In genomic region chr20:18653736-18654447, GRCh38 we compare ENCODE assay signal across 21 cellular contexts.
DNase-seq lines count a peak whose midpoint lies in the region; ATAC-seq, FAIRE-seq and TF ChIP-seq lines count a peak whose summit lies in the region.
"Had no signal": no experiment of that assay in that cellular context is flagged by ENCODE, and none has a peak within 500 bp of the region (broad histone marks: within the 10 kb centered on the region; RNA-seq: fewer than 3 reads in every experiment).

No MANE protein-coding gene starts in this region.

- DNase-seq in HepG2 (ENCODE audit: low spot score) (no peak), right lobe of liver (no peak), K562 (ENCODE audit: extremely low read depth in 1 of 4, low spot score in 3 of 4) (no peak), C1 segment of cervical spinal cord (lab: John Stamatoyannopoulos, UW) (no peak), NCI-H1694 (lab: John Stamatoyannopoulos, UW) (no peak), kidney glomerular epithelial cell (lab: John Stamatoyannopoulos, UW) (no peak)
- DNase-seq: 8988T; Caco-2; CD4-positive, CD25-positive, alpha-beta regulatory T cell; CD8-positive, alpha-beta T cell; DMS53; DMS79 treated with DMSO at 0.1 percent for 48 hours; GF-D8; GOT3; HFFc6 had no signal

- no peaks in the 10 kb centered on the region for H3K79me2 ChIP-seq in HepG2 (ENCODE audit: insufficient read depth, low read length)
- no peaks in the 10 kb centered on the region for H3K79me2 ChIP-seq in K562 (ENCODE audit: control insufficient read depth, insufficient read depth, low read length)

- intact Hi-C loops in HepG2 (cut with micrococcal nuclease; ENCODE audit: unreplicated experiment), result loop anchor here (2.0 kb wide), 1 partner anchor 17 kb away; no protein-coding TSS in a partner anchor
- intact Hi-C loops in right lobe of liver (cut with DNase I), result no loop called here
- intact Hi-C loops in K562 (cut with micrococcal nuclease), result no loop called here

- BruUV-seq in HepG2 (replicated peaks; lab: Mats Ljungman, UMichigan), result no TSS peak
- BruUV-seq in K562 (replicated peaks; lab: Mats Ljungman, UMichigan), result no TSS peak

- no peak for TF ChIP-seq EP300 in HepG2 (IDR thresholded peaks at IDR 0.05; ENCODE audit: low read depth in 2 of 2, low read length in 2 of 2)
- TF ChIP-seq EP300 in HepG2 (CRISPR knock-in tag; IDR thresholded peaks at IDR 0.05; ENCODE audit: borderline replicate concordance), result no peak
- no peak for TF ChIP-seq EP300 in K562 (IDR thresholded peaks at IDR 0.05; ENCODE audit: low read length)

- H2AFZ ChIP-seq in HepG2 (ENCODE audit: low read length) (no peak overlapping the region), K562 (ENCODE audit: low read depth, low read length) (no peak overlapping the region)

- FAIRE-seq in HepG2 (lab: Jason Lieb, UNC) (no peak), K562 (lab: Jason Lieb, UNC) (no peak)
- FAIRE-seq: GM12891, GM18507, H54 had no signal

- H3K4me1 ChIP-seq in HepG2 (ENCODE audit: insufficient read depth, low read length) (peaks cover 10% of the 10 kb centered on the region), right lobe of liver (no peaks in the 10 kb centered on the region), K562 (replicated peaks in 1 of 2; ENCODE audit: control insufficient read depth in 2 of 2, insufficient read depth in 2 of 2, low read length in 2 of 2) (no peaks in the 10 kb centered on the region), rectal smooth muscle tissue (ENCODE audit: control insufficient read depth, insufficient read depth, low read length) (peaks cover 11% of the 10 kb centered on the region)
- H3K4me1 ChIP-seq: HAP-1 had no signal

- H3K9me1 ChIP-seq in K562 (ENCODE audit: control insufficient read depth, insufficient read depth, low read length), result no peaks in the 10 kb centered on the region

- H3K9me3 ChIP-seq in HepG2 (ENCODE audit: low read length) (no peaks in the 10 kb centered on the region), right lobe of liver (no peaks in the 10 kb centered on the region), K562 (replicated peaks; ENCODE audit: control insufficient read depth, insufficient read depth, low read depth, low read length) (no peaks in the 10 kb centered on the region)
- H3K9me3 ChIP-seq: Caco-2, HAP-1 had no signal

- H4K20me1 ChIP-seq in HepG2 (ENCODE audit: insufficient read depth, low read length) (no peaks in the 10 kb centered on the region), K562 (replicated peaks; ENCODE audit: control insufficient read depth, insufficient read depth, low read length) (no peaks in the 10 kb centered on the region)

- 71% methylated on average over 1 of the region's 1 CpG for WGBS in HepG2 (ENCODE audit: low lambda C conversion rate)
- WGBS in right lobe of liver (ENCODE audit: insufficient coverage, low coverage, low lambda C conversion rate, missing lambda C conversion rate), result 77% methylated on average over 1 of the region's 1 CpG
- 0% methylated on average over 1 of the region's 1 CpG for WGBS in K562 (ENCODE audit: insufficient coverage, low coverage, missing lambda C conversion rate)

- H3K9ac ChIP-seq in HepG2 (ENCODE audit: insufficient read depth, low read depth, low read length) (no peak overlapping the region), K562 (ENCODE audit: insufficient read depth in 1 of 2, low read depth in 2 of 2, low read length in 2 of 2) (no peak overlapping the region), rectal smooth muscle tissue (ENCODE audit: low read length) (no peak overlapping the region)

- TF ChIP-seq POLR2A in HepG2 (IDR thresholded peaks at IDR 0.05; ENCODE audit: insufficient read depth in 1 of 2, low read depth in 2 of 2, low read length in 2 of 2) (no peak), right lobe of liver (IDR thresholded peaks at IDR 0.05) (no peak), K562 (conservative IDR thresholded peaks at IDR 0.05) (no peak)

- no peak for ATAC-seq in HepG2
- ATAC-seq in right lobe of liver, result no peak
- no peak for ATAC-seq in K562
- ATAC-seq: CD8-positive, alpha-beta T cell had no signal

- H3K27ac ChIP-seq in HepG2 (ENCODE audit: extremely low read length, insufficient read depth, low read length) (no peak overlapping the region), right lobe of liver (no peak overlapping the region), K562 (ENCODE audit: extremely low read depth, low read depth, low read length) (no peak overlapping the region), rectal smooth muscle tissue (ENCODE audit: low read depth, low read length) (peak overlapping the region; percentile 15)
- H3K27ac ChIP-seq: C4-2B had no signal

- TF ChIP-seq RAD21 in HepG2 (CRISPR knock-in tag; IDR thresholded peaks at IDR 0.05), result no peak
- no peak for TF ChIP-seq RAD21 in K562 (CRISPR knock-in tag; conservative IDR thresholded peaks at IDR 0.05 in 1 of 2, IDR thresholded peaks at IDR 0.05 in 1 of 2)

- in situ Hi-C loops in HepG2 (cut with HindIII; ENCODE audit: extremely low pct_ligation_motif_present, low pct_unique_long_range_greater_than_20kb), result no loop called here
- in situ Hi-C loops in K562 (cut with MboI), result no loop called here

- no peak overlapping the region for H3K4me3 ChIP-seq in HepG2 (replicated peaks in 1 of 3; ENCODE audit: insufficient read depth in 1 of 3, low read depth in 2 of 3, low read length in 3 of 3)
- H3K4me3 ChIP-seq in right lobe of liver, result no peak overlapping the region
- no peak overlapping the region for H3K4me3 ChIP-seq in K562
- no peak overlapping the region for H3K4me3 ChIP-seq in rectal smooth muscle tissue (ENCODE audit: low read length)
- H3K4me3 ChIP-seq: HAP-1 had no signal

- no peak overlapping the region; the same call in 1 of the 2 replicates for H3K4me2 ChIP-seq in HepG2 (ENCODE audit: low read depth, low read length)
- H3K4me2 ChIP-seq in K562 (ENCODE audit: insufficient read depth, low read length), result no peak overlapping the region

- H3K36me3 ChIP-seq in HepG2 (replicated peaks in 1 of 2; ENCODE audit: control insufficient read depth in 1 of 2, insufficient read depth in 2 of 2, low read length in 2 of 2) (0 out of 5 replicates have a peak, but pooled peaks cover 0 to 2% of the 10 kb centered on the region in 2 experiments), right lobe of liver (no peaks in the 10 kb centered on the region), K562 (ENCODE audit: control insufficient read depth, insufficient read depth, low read length) (no peaks in the 10 kb centered on the region), rectal smooth muscle tissue (ENCODE audit: control insufficient read depth, insufficient read depth, low read length) (no peaks in the 10 kb centered on the region)
- H3K36me3 ChIP-seq: HAP-1 had no signal

- TF ChIP-seq CTCF in HepG2 (CRISPR knock-in tag; IDR thresholded peaks at IDR 0.05) (no peak), right lobe of liver (IDR thresholded peaks at IDR 0.05) (no peak), K562 (IDR thresholded peaks at IDR 0.05 in 2 of 3, conservative IDR thresholded peaks at IDR 0.05 in 1 of 3; ENCODE audit: insufficient read depth in 2 of 3, low read depth in 1 of 3, low read length in 3 of 3) (no peak)

- H3K27me3 ChIP-seq in HepG2 (ENCODE audit: control insufficient read depth in 1 of 2, insufficient read depth in 2 of 2, low read length in 2 of 2) (no peaks in the 10 kb centered on the region), right lobe of liver (no peaks in the 10 kb centered on the region), K562 (ENCODE audit: control insufficient read depth in 2 of 2, insufficient read depth in 2 of 2, low read length in 2 of 2) (no peaks in the 10 kb centered on the region), rectal smooth muscle tissue (ENCODE audit: control insufficient read depth, insufficient read depth, low read length) (no peaks in the 10 kb centered on the region)

- POLR2A ChIA-PET in HepG2 (lab: Yijun Ruan, JAX) (no interaction called here), K562 (lab: Yijun Ruan, JAX) (no interaction called here)

- CTCF ChIA-PET in HepG2 (lab: Yijun Ruan, JAX; ENCODE audit: low intra/inter-chr PET ratio, low total read pairs), result no interaction called here
- CTCF ChIA-PET in K562 (lab: Yijun Ruan, JAX; ENCODE audit: low intra/inter-chr PET ratio), result no interaction called here

TF ChIP-seq in HepG2, 621 proteins besides CTCF, POLR2A, EP300 and RAD21 (continues in another document):
- TF ChIP-seq PRMT3 (CRISPR knock-in tag; IDR thresholded peaks at IDR 0.05; ENCODE audit: borderline replicate concordance, low read depth) (no peak), ZBTB8A (CRISPR knock-in tag; IDR thresholded peaks at IDR 0.05; ENCODE audit: borderline replicate concordance, low read depth) (no peak), KDM2A (CRISPR knock-in tag; IDR thresholded peaks at IDR 0.05; ENCODE audit: borderline replicate concordance, low read depth) (no peak)

TF ChIP-seq in K562, 482 proteins besides CTCF, POLR2A, EP300 and RAD21 (continues in another document):
- TF ChIP-seq ZMIZ1 (IDR thresholded peaks at IDR 0.05; ENCODE audit: low read depth in 2 of 2, low read length in 2 of 2) (no peak), MAZ (CRISPR knock-in tag; conservative IDR thresholded peaks at IDR 0.05 in 1 of 2, IDR thresholded peaks at IDR 0.05 in 1 of 2) (no peak)

Comparison
In these comparisons a context has a peak if more than half of its experiments do, and no peak if none do; other contexts are left out.
1. Of the 241 proteins assayed by ChIP-seq in both HepG2 and K562: peak only in HepG2: MNT and MTF1; only in K562: TFE3 and USF2; in both: none; in neither: 237.